Comparison of ENCODE assay signal across 7 cellular contexts in genomic region chrX:40195368-40195767, GRCh38.
"Had no signal": no experiment of that assay in that cellular context is flagged by ENCODE, and none has a peak within 500 bp of the region (broad histone marks: within the 10 kb centered on the region; RNA-seq: fewer than 3 reads in every experiment).

No MANE protein-coding gene starts in this region.

- DNase-seq: GDM1, GF-D8 had no signal

- FAIRE-seq: G401.6, GM12891, GM12892, GM18507, GM19239 had no signal
